ENCODE assay signal across 1 cellular context in genomic region chr3:169634618-169635236, GRCh38.
TF ChIP-seq lines count a peak whose summit lies in the region.

No MANE protein-coding gene starts in this region.

TF ChIP-seq in WTC11, 78 proteins besides CTCF, POLR2A, EP300 and RAD21 (continued from another document):
- no peak for TF ChIP-seq AR (CRISPR knock-in tag; IDR thresholded peaks at IDR 0.05)
